8 cellular contexts compared by ENCODE assay signal in genomic region chr16:2205104-2205966, GRCh38. TPM values are rescaled to one million over a fixed set of nuclear protein-coding genes. Genes with fewer than 3 reads are reported as not detected.
A peak's percentile ranks its signal among the peaks of the same experiment; 100 is the strongest.
DNase-seq lines count a peak whose midpoint lies in the region; ATAC-seq and TF ChIP-seq lines count a peak whose summit lies in the region.

MLST8 (plus strand) TSS chr16:2205454; CDS start chr16:2206086, 632 bp downstream.

- H3K27me3 Mint-ChIP-seq in central memory CD8-positive, alpha-beta T cell: no peaks in the 10 kb centered on the region

- H3K27ac Mint-ChIP-seq in central memory CD8-positive, alpha-beta T cell (ENCODE audit: low read depth): peak within 1 kb of the TSS; percentile 84

- H3K4me1 Mint-ChIP-seq in central memory CD8-positive, alpha-beta T cell: peaks cover 14% of the 10 kb centered on the region

- peaks cover 18% of the 10 kb centered on the region for H3K36me3 Mint-ChIP-seq in central memory CD8-positive, alpha-beta T cell (ENCODE audit: insufficient read depth)

- in situ Hi-C loops in ACHN (cut with HindIII; ENCODE audit: low pct_ligation_motif_present, low pct_unique_long_range_greater_than_20kb, low sequenced_read_pairs): no loop called here

- H3K4me3 Mint-ChIP-seq in central memory CD8-positive, alpha-beta T cell: peak within 1 kb of the TSS; percentile 78

- peak within 1 kb of the TSS; percentile 83 for H3K4me3 ChIP-seq in kidney epithelial cell (ENCODE audit: low read depth, low read length)

- H3K27me3 ChIP-seq in kidney epithelial cell (ENCODE audit: control insufficient read depth, insufficient read depth, low read length): no peaks in the 10 kb centered on the region

- H3K9me3 Mint-ChIP-seq in central memory CD8-positive, alpha-beta T cell: no peaks in the 10 kb centered on the region

- TF ChIP-seq CTCF in kidney epithelial cell (IDR thresholded peaks at IDR 0.05; ENCODE audit: insufficient read depth, low read length, poor library complexity, severe bottlenecking): no peak

- no peaks in the 10 kb centered on the region for H3K36me3 ChIP-seq in kidney epithelial cell (ENCODE audit: control insufficient read depth, insufficient read depth, low read length)

- DNase-seq in ACHN (peak; percentile 88), NCI-H2196 treated with DMSO at 0.1 percent for 48 hours (lab: John Stamatoyannopoulos, UW; ENCODE audit: unreplicated experiment) (peak; percentile 72), kidney epithelial cell (ENCODE audit: low read depth) (no peak)
- peak; percentile 91 to 93 for DNase-seq in central memory CD8-positive, alpha-beta T cell (ENCODE audit: low spot score in 2 of 2)
- DNase-seq in stimulated activated CD4-positive, alpha-beta T cell treated with anti-CD3 and anti-CD28 coated beads, Interleukin-15, amount 100 ng/mL, for 24 hours: peak; percentile 91

- peak; percentile 71 for ATAC-seq in GM18517 (IDR thresholded peaks at IDR 0.05; ENCODE audit: unreplicated experiment)
- ATAC-seq in HG03045 (IDR thresholded peaks at IDR 0.05; ENCODE audit: unreplicated experiment): peak; percentile 62
- ATAC-seq in activated CD4-positive, CD25-positive, alpha-beta regulatory T cell treated with anti-CD3 and anti-CD28 coated beads, Interleukin-2, amount 50 U/mL, for 24 hours: peak; percentile 74 to 77
- peak; percentile 69 for ATAC-seq in central memory CD8-positive, alpha-beta T cell (replicated peaks; ENCODE audit: extremely low read depth, poor library complexity, severe bottlenecking)

RNA-seq across cellular contexts. Expression of gene MLST8, which starts in this region (rescaled TPM):
- total RNA-seq in kidney epithelial cell: 77.2 and 102 TPM in 2 replicates
